In the genomic region with DNA sequence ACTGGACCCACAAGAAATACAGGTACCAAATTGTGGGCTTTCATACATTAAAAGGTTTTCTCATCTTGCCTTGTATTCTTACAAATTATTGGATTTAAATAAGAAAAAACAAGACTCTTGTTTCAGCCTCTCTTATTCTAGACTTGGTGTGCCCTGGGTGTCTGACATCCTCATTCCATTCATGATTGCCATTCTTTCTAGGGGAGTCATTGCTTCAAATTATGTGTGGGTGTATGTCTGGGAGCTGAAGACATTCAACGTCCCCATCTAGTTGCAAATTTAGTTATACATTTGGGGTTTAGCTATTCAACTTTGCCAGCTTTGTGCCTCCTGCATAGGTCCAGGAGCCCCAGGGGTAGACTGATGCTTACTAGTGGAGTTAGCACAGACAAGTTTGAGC, we compare ENCODE assay signal across 15 cellular contexts. TPM values are rescaled to one million over a fixed set of nuclear protein-coding genes. Genes with fewer than 3 reads are reported as not detected.
DNase-seq lines count a peak whose midpoint lies in the region; ATAC-seq, FAIRE-seq and TF ChIP-seq lines count a peak whose summit lies in the region.
"Had no signal": no experiment of that assay in that cellular context is flagged by ENCODE, and none has a peak within 500 bp of the region (broad histone marks: within the 10 kb centered on the region; RNA-seq: fewer than 3 reads in every experiment).

No MANE protein-coding gene starts in this region.

- 17% methylated on average over 1 of the region's 1 CpG for WGBS in heart right ventricle, 2 donors
- WGBS in aorta, 2 donors: 3 to 5% methylated on average over 1 of the region's 1 CpG

- H3K36me3 ChIP-seq in heart right ventricle (no peaks in the 10 kb centered on the region), kidney (ENCODE audit: control insufficient read depth in 1 of 2, insufficient read depth in 2 of 2, low read length in 2 of 2) (no peaks in the 10 kb centered on the region), aorta (ENCODE audit: control insufficient read depth in 1 of 2, insufficient read depth in 2 of 2, low read length in 1 of 2) (no peaks in the 10 kb centered on the region)
- H3K36me3 ChIP-seq: BLaER1 had no signal

- H3K9ac ChIP-seq in kidney (ENCODE audit: low read length in 2 of 2): no peak overlapping the region
- H3K9ac ChIP-seq: BLaER1 had no signal

- ATAC-seq in heart right ventricle (peak in 6 of 8 donors; percentile 50 to 76 (median 58)), aorta (ENCODE audit: low FRiP score) (no peak)

- H3K4me1 ChIP-seq in heart right ventricle (peaks cover 0 to 43% (median 20%) of the 10 kb centered on the region in 9 donors), kidney (ENCODE audit: control insufficient read depth in 1 of 2, insufficient read depth in 1 of 2, low read depth in 1 of 2, low read length in 2 of 2) (peaks cover 10 to 23% of the 10 kb centered on the region in 2 donors), aorta (ENCODE audit: control insufficient read depth in 1 of 2, insufficient read depth in 2 of 2, low read length in 2 of 2) (peaks cover 0 to 6% of the 10 kb centered on the region in 2 donors)
- H3K4me1 ChIP-seq: BLaER1 had no signal

- no peak overlapping the region for H3K4me3 ChIP-seq in heart right ventricle
- H3K4me3 ChIP-seq in astrocyte of the spinal cord (ENCODE audit: low read depth, low read length): no peak overlapping the region
- no peak overlapping the region for H3K4me3 ChIP-seq in kidney (ENCODE audit: low read length in 2 of 2)
- H3K4me3 ChIP-seq in aorta (ENCODE audit: low read length in 2 of 2): peak overlapping the region in 1 of 2 donors; percentile 47
- H3K4me3 ChIP-seq: BLaER1 had no signal

- intact Hi-C loops in heart right ventricle (cut with DNase I): no loop called here
- intact Hi-C loops in cardiac septum (cut with DNase I): no loop called here
- intact Hi-C loops in kidney (cut with DNase I): no loop called here
- intact Hi-C loops in aorta (cut with DNase I): no loop called here

- H3K27me3 ChIP-seq in heart right ventricle (no peaks in the 10 kb centered on the region), aorta (ENCODE audit: control insufficient read depth in 1 of 2, insufficient read depth in 2 of 2, low read length in 1 of 2) (no peaks in the 10 kb centered on the region)
- H3K27me3 ChIP-seq: BLaER1 had no signal

- TF ChIP-seq CTCF in heart right ventricle (IDR thresholded peaks at IDR 0.05): no peak
- no peak for TF ChIP-seq CTCF in astrocyte of the spinal cord (IDR thresholded peaks at IDR 0.05; ENCODE audit: low read depth, low read length)
- no peak for TF ChIP-seq CTCF in kidney (IDR thresholded peaks at IDR 0.05; ENCODE audit: borderline replicate concordance, extremely low read depth, insufficient read depth)

- H3K9me3 ChIP-seq in heart right ventricle: no peaks in the 10 kb centered on the region
- no peaks in the 10 kb centered on the region for H3K9me3 ChIP-seq in kidney (ENCODE audit: control insufficient read depth in 1 of 2, low read length in 2 of 2)
- no peaks in the 10 kb centered on the region for H3K9me3 ChIP-seq in aorta (ENCODE audit: control insufficient read depth, low read length)
- H3K9me3 ChIP-seq: BLaER1 had no signal

- H3K27ac ChIP-seq in heart right ventricle (peak overlapping the region in 2 of 10 donors; percentile 22 to 42), kidney (ENCODE audit: low read depth in 2 of 2, low read length in 2 of 2) (peak overlapping the region; percentile 14 to 48), aorta (ENCODE audit: low read depth in 1 of 2, low read length in 2 of 2) (peak overlapping the region; percentile 87 to 93)
- H3K27ac ChIP-seq: BLaER1, VCaP had no signal

- DNase-seq in heart right ventricle (no peak), cardiac septum (ENCODE audit: low spot score) (no peak), astrocyte of the spinal cord (ENCODE audit: low read depth, low spot score) (peak; percentile 78), kidney (no peak), aorta (no peak), NCI-H1436 treated with DMSO at 0.1 percent for 48 hours (lab: John Stamatoyannopoulos, UW) (no peak), GM19240 (ENCODE audit: insufficient read length, low spot score) (no peak), cerebellar cortex (ENCODE audit: low spot score) (no peak)
- DNase-seq: H7, islet precursor cell, NCI-H526, small intestine had no signal

- in situ Hi-C loops in astrocyte of the spinal cord (cut with HindIII; ENCODE audit: low sequenced_read_pairs): no loop called here

- no peak for FAIRE-seq in kidney (lab: Jason Lieb, UNC)
- FAIRE-seq: GM12892, small intestine had no signal

RNA-seq across cellular contexts. Expression of gene MAML2, which starts 18.1 kb away (rescaled TPM):
- 1 to 10 TPM; 2.9 to 6.1 (median 4.5) TPM for total RNA-seq in heart right ventricle
- 1 to 10 TPM; 1.3 to 1.9 TPM for polyA plus RNA-seq in heart right ventricle
- total RNA-seq in cardiac septum: 4.8 TPM
- 32.3 TPM for total RNA-seq in kidney
- 4.9 TPM for polyA plus RNA-seq in kidney (ENCODE audit: insufficient read depth, low read depth, low replicate concordance)
- total RNA-seq in aorta: 10 to 100 TPM; 18.1 to 27.5 TPM
- polyA plus RNA-seq in aorta: 1 to 10 TPM; 6.0 to 10.0 TPM
